ENCODE assay signal across 8 cellular contexts in the genomic region with DNA sequence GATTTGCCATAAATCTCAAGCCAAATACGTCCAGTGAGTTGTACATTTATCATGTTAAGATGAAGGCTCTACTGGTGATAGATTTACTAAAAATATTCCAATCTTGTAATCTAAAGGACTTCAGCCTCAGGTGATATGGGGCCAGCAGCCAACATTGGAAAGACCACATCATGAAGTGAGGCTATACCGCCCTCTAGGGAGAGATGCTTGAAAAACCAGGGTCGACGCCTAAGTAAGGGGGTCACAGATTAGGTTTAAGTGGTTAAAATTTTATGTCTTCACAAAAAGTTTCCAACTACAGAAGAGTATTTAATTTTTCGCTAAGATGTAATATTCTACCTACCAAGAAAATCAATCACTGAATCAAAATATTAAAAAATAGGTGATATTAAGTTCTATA. TPM values are rescaled to one million over a fixed set of nuclear protein-coding genes. Genes with fewer than 3 reads are reported as not detected.
DNase-seq lines count a peak whose midpoint lies in the region; ATAC-seq and TF ChIP-seq lines count a peak whose summit lies in the region.

No MANE protein-coding gene starts in this region.

- no peaks in the 10 kb centered on the region for H3K9me3 Mint-ChIP-seq in activated CD4-positive, alpha-beta memory T cell treated with anti-CD3 and anti-CD28 coated beads for 36 hours
- H3K9me3 Mint-ChIP-seq in activated CD4-positive, alpha-beta memory T cell treated with anti-CD3 and anti-CD28 coated beads, Interleukin-2, amount 10 ng/mL, durations not matched to agents 7 days and 5 days, result no peaks in the 10 kb centered on the region

- no peak for ATAC-seq in GM21786 (IDR thresholded peaks at IDR 0.05; ENCODE audit: unreplicated experiment)

- peaks cover 95% of the 10 kb centered on the region for H3K4me1 Mint-ChIP-seq in activated CD4-positive, alpha-beta memory T cell treated with anti-CD3 and anti-CD28 coated beads for 36 hours (ENCODE audit: low read depth)
- peaks cover 74% of the 10 kb centered on the region for H3K4me1 Mint-ChIP-seq in activated CD4-positive, alpha-beta memory T cell treated with anti-CD3 and anti-CD28 coated beads, Interleukin-2, amount 10 ng/mL, durations not matched to agents 7 days and 5 days

- H3K4me2 ChIP-seq in KMS-11, result no peak overlapping the region

- DNase-seq in activated CD4-positive, alpha-beta memory T cell treated with anti-CD3 and anti-CD28 coated beads for 36 hours, result peak; percentile 27
- DNase-seq in activated CD4-positive, alpha-beta memory T cell treated with anti-CD3 and anti-CD28 coated beads, Interleukin-2, amount 10 ng/mL, durations not matched to agents 7 days and 5 days, result no peak
- DNase-seq in colonic mucosa, result peak; percentile 45
- DNase-seq in spleen, result no peak
- DNase-seq in NCI-H187 treated with DMSO at 0.1 percent for 48 hours (lab: John Stamatoyannopoulos, UW), result no peak
- DNase-seq in activated CD4-positive, CD25-positive, alpha-beta regulatory T cell (lab: John Stamatoyannopoulos, UW), result no peak

- H3K9ac ChIP-seq in KMS-11, result no peak overlapping the region
- no peak overlapping the region for H3K9ac ChIP-seq in colonic mucosa (ENCODE audit: low read depth in 2 of 2, low read length in 2 of 2)

- no peaks in the 10 kb centered on the region for H3K27me3 Mint-ChIP-seq in activated CD4-positive, alpha-beta memory T cell treated with anti-CD3 and anti-CD28 coated beads for 36 hours
- no peaks in the 10 kb centered on the region for H3K27me3 Mint-ChIP-seq in activated CD4-positive, alpha-beta memory T cell treated with anti-CD3 and anti-CD28 coated beads, Interleukin-2, amount 10 ng/mL, durations not matched to agents 7 days and 5 days

- H3K4me1 ChIP-seq in KMS-11 (ENCODE audit: low read depth, poor library complexity, severe bottlenecking) (no peaks in the 10 kb centered on the region), colonic mucosa (no peaks in the 10 kb centered on the region), spleen (peaks cover 0 to 64% (median 16%) of the 10 kb centered on the region in 6 donors)

- POLR2A ChIA-PET in activated CD4-positive, alpha-beta memory T cell treated with anti-CD3 and anti-CD28 coated beads for 36 hours (lab: Charles Lee), result interaction anchor here (1.1 to 1.7 kb wide), 2 partner anchors 62 to 65 kb away, joined by 3 to 4 read pairs; no protein-coding TSS in a partner anchor
- POLR2A ChIA-PET in activated CD4-positive, alpha-beta memory T cell treated with anti-CD3 and anti-CD28 coated beads, Interleukin-2, amount 10 ng/mL, durations not matched to agents 7 days and 5 days (lab: Charles Lee), result no interaction called here

- WGBS in spleen, 5 donors, result 69 to 80% (median 77%) methylated on average over 5 of the region's 5 CpGs

- TF ChIP-seq CTCF in KMS-11 (conservative IDR thresholded peaks at IDR 0.05; ENCODE audit: low read depth, low read length) (peak; percentile 42), colonic mucosa (IDR thresholded peaks at IDR 0.05) (no peak), spleen (IDR thresholded peaks at IDR 0.05 in 8 of 11, conservative IDR thresholded peaks at IDR 0.05 in 3 of 11) (peak in 6 of 11 experiments; percentile 9 to 37 (median 24))

- no peak overlapping the region for H2AFZ ChIP-seq in KMS-11 (ENCODE audit: low read depth)

- no peaks in the 10 kb centered on the region for H4K20me1 ChIP-seq in KMS-11 (ENCODE audit: insufficient read depth)

- H3K4me3 ChIP-seq in KMS-11 (IDR thresholded peaks at IDR 0.05; ENCODE audit: insufficient read depth, low read depth, low read length) (no peak overlapping the region), colonic mucosa (no peak overlapping the region), spleen (no peak overlapping the region)

- no peaks in the 10 kb centered on the region for H3K36me3 ChIP-seq in KMS-11 (ENCODE audit: insufficient read depth)
- H3K36me3 ChIP-seq in colonic mucosa, result no peaks in the 10 kb centered on the region
- H3K36me3 ChIP-seq in spleen, result peaks cover 0 to 4% (median 0%) of the 10 kb centered on the region in 6 donors

- no peak overlapping the region for H3K4me3 Mint-ChIP-seq in activated CD4-positive, alpha-beta memory T cell treated with anti-CD3 and anti-CD28 coated beads for 36 hours
- no peak overlapping the region for H3K4me3 Mint-ChIP-seq in activated CD4-positive, alpha-beta memory T cell treated with anti-CD3 and anti-CD28 coated beads, Interleukin-2, amount 10 ng/mL, durations not matched to agents 7 days and 5 days

- no peaks in the 10 kb centered on the region for H3K79me2 ChIP-seq in KMS-11 (ENCODE audit: insufficient read depth, low read depth)

- no peaks in the 10 kb centered on the region for H3K27me3 ChIP-seq in KMS-11 (ENCODE audit: insufficient read depth, low read depth)
- no peaks in the 10 kb centered on the region for H3K27me3 ChIP-seq in colonic mucosa
- H3K27me3 ChIP-seq in spleen (replicated peaks in 1 of 7), result no peaks in the 10 kb centered on the region

- H3K27ac Mint-ChIP-seq in activated CD4-positive, alpha-beta memory T cell treated with anti-CD3 and anti-CD28 coated beads for 36 hours, result peak overlapping the region; percentile 26
- no peak overlapping the region for H3K27ac Mint-ChIP-seq in activated CD4-positive, alpha-beta memory T cell treated with anti-CD3 and anti-CD28 coated beads, Interleukin-2, amount 10 ng/mL, durations not matched to agents 7 days and 5 days

- no peak for TF ChIP-seq POLR2A in spleen (IDR thresholded peaks at IDR 0.05)

- no peaks in the 10 kb centered on the region for H3K9me3 ChIP-seq in colonic mucosa
- no peaks in the 10 kb centered on the region for H3K9me3 ChIP-seq in spleen

- CTCF ChIA-PET in activated CD4-positive, alpha-beta memory T cell treated with anti-CD3 and anti-CD28 coated beads for 36 hours (lab: Charles Lee), result interaction anchor here (0.6 to 1.5 kb wide), 11 partner anchors 8 to 232 kb away, joined by 3 to 5 read pairs (median 3); a partner anchor contains a TSS
- CTCF ChIA-PET in activated CD4-positive, alpha-beta memory T cell treated with anti-CD3 and anti-CD28 coated beads, Interleukin-2, amount 10 ng/mL, durations not matched to agents 7 days and 5 days (lab: Charles Lee), result interaction anchor here (0.8 to 2.2 kb wide), 9 partner anchors 17 to 187 kb away, joined by 3 to 6 read pairs (median 4); no protein-coding TSS in a partner anchor

- intact Hi-C loops in activated CD4-positive, alpha-beta memory T cell treated with anti-CD3 and anti-CD28 coated beads for 36 hours (cut with micrococcal nuclease), result loop anchor here (10.0 kb wide), 1 partner anchor 456 kb away; no protein-coding TSS in a partner anchor
- intact Hi-C loops in colonic mucosa (cut with DNase I), result loop anchor here (5.0 to 10.0 kb wide), 2 partner anchors 204 to 652 kb away; no protein-coding TSS in a partner anchor
- intact Hi-C loops in spleen (cut with DNase I; ENCODE audit: low total_unique reads), result loop anchor here (10.0 kb wide), 2 partner anchors 74 to 224 kb away; no protein-coding TSS in a partner anchor

- no peak overlapping the region for H3K27ac ChIP-seq in KMS-11
- no peak overlapping the region for H3K27ac ChIP-seq in colonic mucosa
- peak overlapping the region in 1 of 8 donors; percentile 10 for H3K27ac ChIP-seq in spleen

- H3K36me3 Mint-ChIP-seq in activated CD4-positive, alpha-beta memory T cell treated with anti-CD3 and anti-CD28 coated beads for 36 hours, result peaks cover 4% of the 10 kb centered on the region
- H3K36me3 Mint-ChIP-seq in activated CD4-positive, alpha-beta memory T cell treated with anti-CD3 and anti-CD28 coated beads, Interleukin-2, amount 10 ng/mL, durations not matched to agents 7 days and 5 days (ENCODE audit: low read depth), result peaks cover 30% of the 10 kb centered on the region

RNA-seq across cellular contexts. Expression of a gene that starts 33.3 kb away (rescaled TPM):
- total RNA-seq in activated CD4-positive, alpha-beta memory T cell treated with anti-CD3 and anti-CD28 coated beads for 36 hours, result 100 to 1,000 TPM; 134 to 139 TPM
- 100 to 1,000 TPM; 223 to 239 TPM for total RNA-seq in activated CD4-positive, alpha-beta memory T cell treated with anti-CD3 and anti-CD28 coated beads, Interleukin-2, amount 10 ng/mL, durations not matched to agents 7 days and 5 days
- total RNA-seq in colonic mucosa (10 to 100 TPM; 13.5 to 17.4 TPM), spleen (100 to 1,000 TPM; 130 to 203 (median 180) TPM)
- 10 to 100 TPM; 12.5 to 19.3 (median 18.3) TPM for polyA plus RNA-seq in spleen

Comparison
In these comparisons a context has a peak if more than half of its experiments do, and no peak if none do; other contexts are left out.
1. DNase-seq: peak in activated CD4-positive, alpha-beta memory T cell treated with anti-CD3 and anti-CD28 coated beads for 36 hours (single experiment) and colonic mucosa (single experiment); none in activated CD4-positive, alpha-beta memory T cell treated with anti-CD3 and anti-CD28 coated beads, Interleukin-2, amount 10 ng/mL, durations not matched to agents 7 days and 5 days (single experiment), spleen (single experiment), NCI-H187 treated with DMSO at 0.1 percent for 48 hours (single experiment) and activated CD4-positive, CD25-positive, alpha-beta regulatory T cell (0 of 4).
2. RNA of a gene that starts 33.3 kb away (total RNA-seq): 223 to 239 TPM in activated CD4-positive, alpha-beta memory T cell treated with anti-CD3 and anti-CD28 coated beads, Interleukin-2, amount 10 ng/mL, durations not matched to agents 7 days and 5 days, 130 to 203 TPM in spleen and 134 to 139 TPM in activated CD4-positive, alpha-beta memory T cell treated with anti-CD3 and anti-CD28 coated beads for 36 hours; 13.5 to 17.4 TPM in colonic mucosa; every median in the first group is over 4 times any median in the second.